ENCODE assay signal across 2 cellular contexts in genomic region chr13:39038569-39038898, GRCh38.
TF ChIP-seq lines count a peak whose summit lies in the region.

No MANE protein-coding gene starts in this region.

TF ChIP-seq in SK-N-SH treated with all-trans-retinoic acid at 6 μM for 48 hours, 23 proteins besides CTCF, POLR2A, EP300 and RAD21:
- TF ChIP-seq PATZ1 (CRISPR knock-in tag; IDR thresholded peaks at IDR 0.05; ENCODE audit: borderline replicate concordance) (no peak), ZFP3 (CRISPR knock-in tag; IDR thresholded peaks at IDR 0.05) (no peak), OSR1 (CRISPR knock-in tag; IDR thresholded peaks at IDR 0.05) (no peak), BACH2 (CRISPR knock-in tag; IDR thresholded peaks at IDR 0.05; ENCODE audit: borderline replicate concordance) (no peak), ISL1 (CRISPR knock-in tag; IDR thresholded peaks at IDR 0.05) (no peak), GLIS3 (CRISPR knock-in tag; IDR thresholded peaks at IDR 0.05) (no peak), TSHZ2 (CRISPR knock-in tag; IDR thresholded peaks at IDR 0.05) (no peak), CSDC2 (CRISPR knock-in tag; IDR thresholded peaks at IDR 0.05) (no peak), ESRRG (CRISPR knock-in tag; IDR thresholded peaks at IDR 0.05) (no peak), ZFP30 (CRISPR knock-in tag; IDR thresholded peaks at IDR 0.05) (no peak), TOX (CRISPR knock-in tag; IDR thresholded peaks at IDR 0.05; ENCODE audit: borderline replicate concordance) (no peak), RARB (CRISPR knock-in tag; IDR thresholded peaks at IDR 0.05) (no peak), CSRNP3 (CRISPR knock-in tag; IDR thresholded peaks at IDR 0.05) (no peak), ZC3H10 (CRISPR knock-in tag; IDR thresholded peaks at IDR 0.05) (no peak), ZNF8 (CRISPR knock-in tag; IDR thresholded peaks at IDR 0.05) (no peak), ZNF565 (CRISPR knock-in tag; conservative IDR thresholded peaks at IDR 0.05; ENCODE audit: low read depth) (no peak), POU6F1 (CRISPR knock-in tag; IDR thresholded peaks at IDR 0.05; ENCODE audit: borderline replicate concordance, low read depth) (no peak), TCF4 (CRISPR knock-in tag; IDR thresholded peaks at IDR 0.05; ENCODE audit: borderline replicate concordance) (no peak), ARNTL (CRISPR knock-in tag; IDR thresholded peaks at IDR 0.05; ENCODE audit: borderline replicate concordance, low read depth) (no peak), PPARA (CRISPR knock-in tag; IDR thresholded peaks at IDR 0.05; ENCODE audit: borderline replicate concordance) (no peak)
TF ChIP-seq in SK-N-SH treated with all-trans-retinoic acid at 6 μM for 48 hours: peak in this region for 0.

TF ChIP-seq in GM12878, 131 proteins besides CTCF, POLR2A, EP300 and RAD21 (continued from another document):
- TF ChIP-seq MLLT1 (IDR thresholded peaks at IDR 0.05), result peak; percentile 53; the same call in 1 of the 2 replicates
- no peak for TF ChIP-seq HCFC1 (IDR thresholded peaks at IDR 0.05; ENCODE audit: low read length)
- peak; percentile 93 for TF ChIP-seq ZSCAN29 (IDR thresholded peaks at IDR 0.05)
- TF ChIP-seq NFYA (IDR thresholded peaks at IDR 0.05; ENCODE audit: borderline replicate concordance, low read depth, low read length), result no peak
